1 cellular context compared by ENCODE assay signal in genomic region chr19:55157064-55157908, GRCh38.
TF ChIP-seq lines count a peak whose summit lies in the region.

Gene TNNI3 (minus strand): TSS chr19:55157732. CDS start chr19:55157589, 143 bp downstream.

TF ChIP-seq in H1, 55 proteins besides CTCF, POLR2A, EP300 and RAD21:
- TF ChIP-seq EZH2 (IDR thresholded peaks at IDR 0.05; ENCODE audit: low read depth, low read length, severe bottlenecking): no peak
- peak; percentile 7 for TF ChIP-seq KDM4A (IDR thresholded peaks at IDR 0.05; ENCODE audit: low read depth, low read length, severe bottlenecking)
- no peak for TF ChIP-seq CHD7 (IDR thresholded peaks at IDR 0.05; ENCODE audit: insufficient replicate concordance, low read length)
